22 cellular contexts compared by ENCODE assay signal in genomic region chrX:40300286-40300890, GRCh38.
DNase-seq lines count a peak whose midpoint lies in the region; ATAC-seq, FAIRE-seq and TF ChIP-seq lines count a peak whose summit lies in the region.
"Had no signal": no experiment of that assay in that cellular context is flagged by ENCODE, and none has a peak within 500 bp of the region (broad histone marks: within the 10 kb centered on the region; RNA-seq: fewer than 3 reads in every experiment).

No MANE protein-coding gene starts in this region.

- H3K27ac Mint-ChIP-seq in activated CD4-positive, alpha-beta T cell treated with anti-CD3 and anti-CD28 coated beads for 36 hours: peak overlapping the region; percentile 42
- peak overlapping the region in 1 of 7 donors; percentile 56 for H3K27ac Mint-ChIP-seq in CD4-positive, alpha-beta memory T cell
- no peak overlapping the region for H3K27ac Mint-ChIP-seq in endodermal cell

- peak; percentile 75 for ATAC-seq in activated CD4-positive, alpha-beta T cell treated with anti-CD3 and anti-CD28 coated beads for 36 hours
- ATAC-seq in GM21390 (IDR thresholded peaks at IDR 0.05; ENCODE audit: unreplicated experiment): peak; percentile 61
- ATAC-seq: left cardiac atrium had no signal

- POLR2A ChIA-PET in activated CD4-positive, alpha-beta T cell treated with anti-CD3 and anti-CD28 coated beads for 36 hours (lab: Charles Lee): no interaction called here
- POLR2A ChIA-PET in CD4-positive, alpha-beta memory T cell (lab: Charles Lee; ENCODE audit: partially characterized antibody): no interaction called here

- H3K4me1 ChIP-seq in CD4-positive, alpha-beta memory T cell (ENCODE audit: insufficient read depth, low read length): peaks cover 18% of the 10 kb centered on the region
- H3K4me1 ChIP-seq in endodermal cell (ENCODE audit: control insufficient read depth, insufficient read depth, low read length): peaks cover 4% of the 10 kb centered on the region
- H3K4me1 ChIP-seq: ascending aorta, esophagus squamous epithelium, SJSA1, uterus had no signal

- H3K4me3 ChIP-seq in CD4-positive, alpha-beta memory T cell (ENCODE audit: low read length in 2 of 2): no peak overlapping the region
- H3K4me3 ChIP-seq in endodermal cell (ENCODE audit: low read length): no peak overlapping the region
- H3K4me3 ChIP-seq: ascending aorta, esophagus squamous epithelium, hepatocyte, SJSA1, uterus had no signal

- TF ChIP-seq POLR2A in H54 (IDR thresholded peaks at IDR 0.05; ENCODE audit: low read depth, low read length): no peak

- no peak overlapping the region for H3K4me3 Mint-ChIP-seq in activated CD4-positive, alpha-beta T cell treated with anti-CD3 and anti-CD28 coated beads for 36 hours
- peak overlapping the region; percentile 20 to 69 (median 50) for H3K4me3 Mint-ChIP-seq in CD4-positive, alpha-beta memory T cell
- H3K4me3 Mint-ChIP-seq in endodermal cell: no peak overlapping the region

- FAIRE-seq in H54 (lab: Jason Lieb, UNC): no peak
- FAIRE-seq: TTC549 had no signal

- H3K36me3 ChIP-seq in CD4-positive, alpha-beta memory T cell (ENCODE audit: insufficient read depth, low read length): no peaks in the 10 kb centered on the region
- no peaks in the 10 kb centered on the region for H3K36me3 ChIP-seq in endodermal cell (ENCODE audit: control insufficient read depth, insufficient read depth, low read length)
- H3K36me3 ChIP-seq: ascending aorta, esophagus squamous epithelium, SJSA1, uterus had no signal

- no peak overlapping the region for H3K27ac ChIP-seq in CD4-positive, alpha-beta memory T cell (ENCODE audit: low read depth, low read length)
- no peak overlapping the region for H3K27ac ChIP-seq in endodermal cell (ENCODE audit: low read depth, low read length)
- H3K27ac ChIP-seq: ascending aorta, C4-2B, esophagus squamous epithelium, HL-60, KMS-11, SJSA1, uterus had no signal

- no peaks in the 10 kb centered on the region for H3K27me3 ChIP-seq in CD4-positive, alpha-beta memory T cell (ENCODE audit: insufficient read depth, low read length)
- no peaks in the 10 kb centered on the region for H3K27me3 ChIP-seq in endodermal cell (ENCODE audit: control insufficient read depth, insufficient read depth, low read length, poor library complexity, severe bottlenecking)
- H3K27me3 ChIP-seq: ascending aorta, esophagus squamous epithelium, hepatocyte, SJSA1, uterus had no signal

- no peaks in the 10 kb centered on the region for H3K9me3 Mint-ChIP-seq in activated CD4-positive, alpha-beta T cell treated with anti-CD3 and anti-CD28 coated beads for 36 hours (ENCODE audit: low read depth)
- no peaks in the 10 kb centered on the region for H3K9me3 Mint-ChIP-seq in CD4-positive, alpha-beta memory T cell
- H3K9me3 Mint-ChIP-seq in endodermal cell: peaks cover 18% of the 10 kb centered on the region

- peaks cover 26% of the 10 kb centered on the region for H3K4me1 Mint-ChIP-seq in activated CD4-positive, alpha-beta T cell treated with anti-CD3 and anti-CD28 coated beads for 36 hours
- peaks cover 8 to 28% (median 23%) of the 10 kb centered on the region in 4 donors for H3K4me1 Mint-ChIP-seq in CD4-positive, alpha-beta memory T cell
- H3K4me1 Mint-ChIP-seq in endodermal cell: peaks cover 44% of the 10 kb centered on the region

- no peaks in the 10 kb centered on the region for H3K27me3 Mint-ChIP-seq in activated CD4-positive, alpha-beta T cell treated with anti-CD3 and anti-CD28 coated beads for 36 hours
- H3K27me3 Mint-ChIP-seq in CD4-positive, alpha-beta memory T cell: peaks cover 0 to 2% of the 10 kb centered on the region in 2 donors
- peaks cover 3% of the 10 kb centered on the region for H3K27me3 Mint-ChIP-seq in endodermal cell (ENCODE audit: insufficient read depth)

- DNase-seq in activated CD4-positive, alpha-beta T cell treated with anti-CD3 and anti-CD28 coated beads for 36 hours: peak; percentile 58
- DNase-seq in activated CD4-positive, alpha-beta T cell treated with anti-CD3 and anti-CD28 coated beads, Interleukin-2, amount 50 U/mL, for 4 hours: no peak
- DNase-seq in CD4-positive, alpha-beta memory T cell: no peak
- DNase-seq in ecto neural progenitor cell (ENCODE audit: low spot score) (peak; percentile 66), endodermal cell (no peak), H54 (ENCODE audit: insufficient read length, low spot score) (no peak), T-helper 9 cell (no peak)
- DNase-seq: 8988T, esophagus squamous epithelium, HCEC 1CT, left cardiac atrium, NCI-H1417 treated with DMSO at 0.1 percent for 48 hours, NCI-H226, uterus had no signal

- 83 to 92% methylated on average over 3 to 15 of the region's 15 CpGs for WGBS in endodermal cell (ENCODE audit: insufficient coverage in 1 of 2, insufficient read length in 1 of 2), 2 experiments

- no peak overlapping the region for H3K9ac ChIP-seq in endodermal cell (ENCODE audit: extremely low read depth, low read length, poor library complexity, severe bottlenecking)
- H3K9ac ChIP-seq: KMS-11 had no signal

- no peaks in the 10 kb centered on the region for H3K36me3 Mint-ChIP-seq in activated CD4-positive, alpha-beta T cell treated with anti-CD3 and anti-CD28 coated beads for 36 hours (ENCODE audit: low read depth)
- no peaks in the 10 kb centered on the region for H3K36me3 Mint-ChIP-seq in CD4-positive, alpha-beta memory T cell
- H3K36me3 Mint-ChIP-seq in endodermal cell (ENCODE audit: low read depth): no peaks in the 10 kb centered on the region

- TF ChIP-seq CTCF in endodermal cell (conservative IDR thresholded peaks at IDR 0.05): no peak

- CTCF ChIA-PET in activated CD4-positive, alpha-beta T cell treated with anti-CD3 and anti-CD28 coated beads for 36 hours (lab: Charles Lee): interaction anchor here (0.6 to 0.7 kb wide), 2 partner anchors 231 to 264 kb away, joined by 3 read pairs; no protein-coding TSS in a partner anchor
- CTCF ChIA-PET in CD4-positive, alpha-beta memory T cell (lab: Charles Lee; ENCODE audit: partially characterized antibody): no interaction called here

- intact Hi-C loops in activated CD4-positive, alpha-beta T cell treated with anti-CD3 and anti-CD28 coated beads for 36 hours (cut with DNase I, micrococcal nuclease): no loop called here
- intact Hi-C loops in CD4-positive, alpha-beta memory T cell (cut with micrococcal nuclease): no loop called here

- H3K9me3 ChIP-seq in CD4-positive, alpha-beta memory T cell (ENCODE audit: control insufficient read depth in 1 of 2, low read length in 2 of 2): no peaks in the 10 kb centered on the region
- H3K9me3 ChIP-seq in endodermal cell (ENCODE audit: control insufficient read depth, low read length): no peaks in the 10 kb centered on the region
- H3K9me3 ChIP-seq: ascending aorta, esophagus squamous epithelium, SJSA1, uterus had no signal

Comparison
In these comparisons a context has a peak if more than half of its experiments do, and no peak if none do; other contexts are left out.
1. DNase-seq: peak in activated CD4-positive, alpha-beta T cell treated with anti-CD3 and anti-CD28 coated beads for 36 hours (single experiment) and ecto neural progenitor cell (single experiment); none in activated CD4-positive, alpha-beta T cell treated with anti-CD3 and anti-CD28 coated beads, Interleukin-2, amount 50 U/mL, for 4 hours (0 of 2), CD4-positive, alpha-beta memory T cell (0 of 5), endodermal cell (single experiment), H54 (single experiment) and T-helper 9 cell (single experiment).
2. H3K4me3 Mint-ChIP-seq: peak in CD4-positive, alpha-beta memory T cell (8 of 8); none in activated CD4-positive, alpha-beta T cell treated with anti-CD3 and anti-CD28 coated beads for 36 hours (single experiment) and endodermal cell (single experiment).